1 cellular context compared by ENCODE assay signal in genomic region chr11:68271023-68271780, GRCh38.
TF ChIP-seq lines count a peak whose summit lies in the region.

No MANE protein-coding gene starts in this region.

TF ChIP-seq in GM12878, 131 proteins besides CTCF, POLR2A, EP300 and RAD21 (continued from another document):
- TF ChIP-seq, protein P1, sequence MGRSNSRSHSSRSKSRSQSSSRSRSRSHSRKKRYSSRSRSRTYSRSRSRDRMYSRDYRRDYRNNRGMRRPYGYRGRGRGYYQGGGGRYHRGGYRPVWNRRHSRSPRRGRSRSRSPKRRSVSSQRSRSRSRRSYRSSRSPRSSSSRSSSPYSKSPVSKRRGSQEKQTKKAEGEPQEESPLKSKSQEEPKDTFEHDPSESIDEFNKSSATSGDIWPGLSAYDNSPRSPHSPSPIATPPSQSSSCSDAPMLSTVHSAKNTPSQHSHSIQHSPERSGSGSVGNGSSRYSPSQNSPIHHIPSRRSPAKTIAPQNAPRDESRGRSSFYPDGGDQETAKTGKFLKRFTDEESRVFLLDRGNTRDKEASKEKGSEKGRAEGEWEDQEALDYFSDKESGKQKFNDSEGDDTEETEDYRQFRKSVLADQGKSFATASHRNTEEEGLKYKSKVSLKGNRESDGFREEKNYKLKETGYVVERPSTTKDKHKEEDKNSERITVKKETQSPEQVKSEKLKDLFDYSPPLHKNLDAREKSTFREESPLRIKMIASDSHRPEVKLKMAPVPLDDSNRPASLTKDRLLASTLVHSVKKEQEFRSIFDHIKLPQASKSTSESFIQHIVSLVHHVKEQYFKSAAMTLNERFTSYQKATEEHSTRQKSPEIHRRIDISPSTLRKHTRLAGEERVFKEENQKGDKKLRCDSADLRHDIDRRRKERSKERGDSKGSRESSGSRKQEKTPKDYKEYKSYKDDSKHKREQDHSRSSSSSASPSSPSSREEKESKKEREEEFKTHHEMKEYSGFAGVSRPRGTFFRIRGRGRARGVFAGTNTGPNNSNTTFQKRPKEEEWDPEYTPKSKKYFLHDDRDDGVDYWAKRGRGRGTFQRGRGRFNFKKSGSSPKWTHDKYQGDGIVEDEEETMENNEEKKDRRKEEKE (IDR thresholded peaks at IDR 0.05): no peak
- 0 out of 2 replicates have a peak, but pooled peaks have one; percentile 43 for TF ChIP-seq YY1 (IDR thresholded peaks at IDR 0.05; ENCODE audit: low read depth, low read length)
- TF ChIP-seq, protein P2, sequence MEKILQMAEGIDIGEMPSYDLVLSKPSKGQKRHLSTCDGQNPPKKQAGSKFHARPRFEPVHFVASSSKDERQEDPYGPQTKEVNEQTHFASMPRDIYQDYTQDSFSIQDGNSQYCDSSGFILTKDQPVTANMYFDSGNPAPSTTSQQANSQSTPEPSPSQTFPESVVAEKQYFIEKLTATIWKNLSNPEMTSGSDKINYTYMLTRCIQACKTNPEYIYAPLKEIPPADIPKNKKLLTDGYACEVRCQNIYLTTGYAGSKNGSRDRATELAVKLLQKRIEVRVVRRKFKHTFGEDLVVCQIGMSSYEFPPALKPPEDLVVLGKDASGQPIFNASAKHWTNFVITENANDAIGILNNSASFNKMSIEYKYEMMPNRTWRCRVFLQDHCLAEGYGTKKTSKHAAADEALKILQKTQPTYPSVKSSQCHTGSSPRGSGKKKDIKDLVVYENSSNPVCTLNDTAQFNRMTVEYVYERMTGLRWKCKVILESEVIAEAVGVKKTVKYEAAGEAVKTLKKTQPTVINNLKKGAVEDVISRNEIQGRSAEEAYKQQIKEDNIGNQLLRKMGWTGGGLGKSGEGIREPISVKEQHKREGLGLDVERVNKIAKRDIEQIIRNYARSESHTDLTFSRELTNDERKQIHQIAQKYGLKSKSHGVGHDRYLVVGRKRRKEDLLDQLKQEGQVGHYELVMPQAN (conservative IDR thresholded peaks at IDR 0.05): no peak
- no peak for TF ChIP-seq ZBTB4 (CRISPR knock-in tag; IDR thresholded peaks at IDR 0.05)
